In genomic region chr7:105016083-105017075, GRCh38 we compare ENCODE assay signal across 8 cellular contexts. TPM values are rescaled to one million over a fixed set of nuclear protein-coding genes. Genes with fewer than 3 reads are reported as not detected.
DNase-seq lines count a peak whose midpoint lies in the region; ATAC-seq and TF ChIP-seq lines count a peak whose summit lies in the region.

No MANE protein-coding gene starts in this region.

- POLR2A ChIA-PET in PC-9 (lab: Charles Lee; ENCODE audit: unreplicated experiment), result interaction anchor here (0.6 to 0.7 kb wide), 3 partner anchors 12 to 13 kb away, joined by 5 to 9 read pairs (median 6); no protein-coding TSS in a partner anchor

- no peaks in the 10 kb centered on the region for H3K9me2 ChIP-seq in PC-9 (ENCODE audit: insufficient read depth)

- ATAC-seq in HG02884 (IDR thresholded peaks at IDR 0.05; ENCODE audit: unreplicated experiment), result no peak
- ATAC-seq in left colon, result no peak
- ATAC-seq in omental fat pad (ENCODE audit: low FRiP score), result no peak

- TF ChIP-seq CTCF in GM12875 (IDR thresholded peaks at IDR 0.05; ENCODE audit: borderline replicate concordance, insufficient read depth, low read depth, low read length) (no peak), PC-9 (conservative IDR thresholded peaks at IDR 0.05) (no peak), retinal pigment epithelial cell (conservative IDR thresholded peaks at IDR 0.05; ENCODE audit: low read depth, low read length) (no peak), omental fat pad (IDR thresholded peaks at IDR 0.05) (no peak)

- no peaks in the 10 kb centered on the region for H3K27me3 ChIP-seq in PC-9 (ENCODE audit: insufficient read depth, low read depth)

- intact Hi-C loops in PC-9 (cut with micrococcal nuclease; ENCODE audit: unreplicated experiment) (loop anchor here (10.0 kb wide), 1 partner anchor 1758 kb away; no protein-coding TSS in a partner anchor), left colon (cut with DNase I, micrococcal nuclease) (loop anchor here in 1 of 2 donors (5.0 kb wide), 1 partner anchor 34 kb away; no protein-coding TSS in a partner anchor)

- peaks cover 45% of the 10 kb centered on the region for H3K4me1 ChIP-seq in PC-9 (replicated peaks; ENCODE audit: insufficient read depth)

- H3K27ac ChIP-seq in PC-9, result peak overlapping the region; percentile 21; the same call in 1 of the 2 replicates
- H3K27ac ChIP-seq in epithelial cell of prostate, result peak overlapping the region; percentile 99

- peak overlapping the region; percentile 89 for H3K4me3 ChIP-seq in GM12875 (ENCODE audit: low read depth, low read length)
- peak overlapping the region; percentile 95 for H3K4me3 ChIP-seq in PC-9
- H3K4me3 ChIP-seq in retinal pigment epithelial cell (ENCODE audit: low read length), result peak overlapping the region; percentile 97

- H3K9me3 ChIP-seq in PC-9 (ENCODE audit: insufficient read depth, low read depth), result no peaks in the 10 kb centered on the region

- CTCF ChIA-PET in PC-9 (lab: Charles Lee), result interaction anchor here (0.6 kb wide), 1 partner anchor 620 kb away, joined by 8 read pairs; no protein-coding TSS in a partner anchor

- peak overlapping the region; percentile 96 for H3K4me2 ChIP-seq in PC-9

- H3K36me3 ChIP-seq in PC-9 (ENCODE audit: low read depth), result no peaks in the 10 kb centered on the region; the same call in 1 of the 2 replicates

- H4K20me1 ChIP-seq in PC-9 (ENCODE audit: insufficient read depth), result peaks cover 19% of the 10 kb centered on the region

- H2AFZ ChIP-seq in PC-9, result no peak overlapping the region

- no peaks in the 10 kb centered on the region for H3F3A ChIP-seq in PC-9 (ENCODE audit: insufficient read depth, low read depth)

- DNase-seq in PC-9, result peak in 1 of 2 experiments; percentile 53
- no peak for DNase-seq in epithelial cell of prostate (ENCODE audit: low read depth, low spot score)
- no peak for DNase-seq in retinal pigment epithelial cell (ENCODE audit: low read depth)
- no peak for DNase-seq in left colon
- DNase-seq in omental fat pad (ENCODE audit: low spot score), result no peak
- DNase-seq in stimulated activated CD4-positive, alpha-beta T cell treated with anti-CD3 and anti-CD28 coated beads, Interleukin-4, amount 100 ng/mL, for 4 hours, result no peak

- peaks cover 95% of the 10 kb centered on the region for H3K79me2 ChIP-seq in PC-9 (ENCODE audit: low read depth)

- BruUV-seq in PC-9 (replicated peaks; lab: Mats Ljungman, UMichigan), result no TSS peak

RNA-seq across cellular contexts. Expression of gene KMT2E, which starts 2.4 kb away (rescaled TPM):
- total RNA-seq in PC-9 (2021) (58.6 and 68.1 TPM in 2 replicates), left colon (100 to 1,000 TPM; 119 TPM), omental fat pad (100 to 1,000 TPM in 2 of 4 donors, 10 to 100 TPM in 2; 75.3 to 124 (median 101) TPM)
